In genomic region chr11:65539401-65540289, GRCh38 we compare ENCODE assay signal across 6 cellular contexts. TPM values are rescaled to one million over a fixed set of nuclear protein-coding genes. Genes with fewer than 3 reads are reported as not detected.
DNase-seq lines count a peak whose midpoint lies in the region; ATAC-seq and TF ChIP-seq lines count a peak whose summit lies in the region.

No MANE protein-coding gene starts in this region.

- DNase-seq in AG04449 (ENCODE audit: low read depth, low spot score) (no peak), heart right ventricle (no peak), tibial nerve (ENCODE audit: low spot score in 2 of 2) (no peak), posterior vena cava (ENCODE audit: low spot score) (no peak)

- H3K9me3 ChIP-seq in OCI-LY1 (ENCODE audit: low read length) (no peaks in the 10 kb centered on the region), heart right ventricle (no peaks in the 10 kb centered on the region), tibial nerve (no peaks in the 10 kb centered on the region)

- TF ChIP-seq CTCF in AG04449 (IDR thresholded peaks at IDR 0.05; ENCODE audit: insufficient read depth, low read length, missing control alignments) (no peak), OCI-LY1 (IDR thresholded peaks at IDR 0.05; ENCODE audit: low read length) (no peak), heart right ventricle (IDR thresholded peaks at IDR 0.05) (peak in 1 of 9 donors; percentile 57), tibial nerve (IDR thresholded peaks at IDR 0.05) (peak in 2 of 5 experiments; percentile 54 to 71)

- H3K4me3 ChIP-seq in AG04449 (ENCODE audit: low read depth, low read length), result peak overlapping the region; percentile 46
- H3K4me3 ChIP-seq in OCI-LY1 (ENCODE audit: low read depth, low read length, poor library complexity, severe bottlenecking), result peak overlapping the region; percentile 66
- H3K4me3 ChIP-seq in heart right ventricle, result peak overlapping the region; percentile 3 to 71 (median 55)
- H3K4me3 ChIP-seq in tibial nerve, result peak overlapping the region; percentile 35 to 62 (median 56)

- intact Hi-C loops in heart right ventricle (cut with DNase I), result loop anchor here in 9 of 10 donors (1.0 to 10.0 kb wide), 14 partner anchors 19 to 75 kb away; partner anchors contain the start of genes FAM89B (in 3 of the 9), ZNRD2 (in 3 of the 9), LTBP3 (in 2 of the 9) and MAP3K11 (in 2 of the 9)
- intact Hi-C loops in posterior vena cava (cut with DNase I), result loop anchor here in 1 of 2 donors (5.0 kb wide), 1 partner anchor 48 kb away; no protein-coding TSS in a partner anchor

- H2AFZ ChIP-seq in OCI-LY1 (ENCODE audit: low read length), result no peak overlapping the region

- H3K9me2 ChIP-seq in OCI-LY1 (ENCODE audit: low read depth, low read length), result no peaks in the 10 kb centered on the region

- peak overlapping the region; percentile 69 for H3K4me2 ChIP-seq in OCI-LY1 (ENCODE audit: low read length)

- H3K27ac ChIP-seq in OCI-LY1 (ENCODE audit: low read depth, low read length, poor library complexity, severe bottlenecking) (peak overlapping the region; percentile 39), heart right ventricle (peak overlapping the region; percentile 74 to 94 (median 87)), tibial nerve (peak overlapping the region; percentile 75 to 93 (median 88))

- peaks cover 9% of the 10 kb centered on the region; the same call in 1 of the 2 replicates for H3K36me3 ChIP-seq in OCI-LY1 (ENCODE audit: insufficient read depth, low read length)
- peaks cover 0 to 72% (median 17%) of the 10 kb centered on the region in 9 donors for H3K36me3 ChIP-seq in heart right ventricle
- H3K36me3 ChIP-seq in tibial nerve, result peaks cover 0 to 73% (median 7%) of the 10 kb centered on the region in 3 donors

- no peak for TF ChIP-seq POLR2A in tibial nerve (IDR thresholded peaks at IDR 0.05)

- no peaks in the 10 kb centered on the region for H3K27me3 ChIP-seq in OCI-LY1 (ENCODE audit: insufficient read depth, low read length)
- H3K27me3 ChIP-seq in heart right ventricle, result no peaks in the 10 kb centered on the region
- H3K27me3 ChIP-seq in tibial nerve, result no peaks in the 10 kb centered on the region

- H3K9ac ChIP-seq in OCI-LY1 (ENCODE audit: low read length), result peak overlapping the region; percentile 52

- no peaks in the 10 kb centered on the region for H3F3A ChIP-seq in OCI-LY1 (ENCODE audit: insufficient read depth, low read length)

- ATAC-seq in GM21529 (IDR thresholded peaks at IDR 0.05; ENCODE audit: unreplicated experiment) (peak; percentile 49), heart right ventricle (peak in 2 of 8 donors; percentile 0 to 6)

- CTCF ChIA-PET in AG04449 (lab: Yijun Ruan, JAX), result interaction anchor here (0.8 to 10.0 kb wide), 18 partner anchors 9 to 184 kb away, joined by 3 to 207 read pairs (median 13); partner anchors contain the start of genes EHBP1L1, FAM89B, KAT5 and KCNK7

- WGBS in heart right ventricle, 2 donors, result 42 to 45% methylated on average over 87 to 90 of the region's 90 CpGs
- WGBS in tibial nerve, 2 donors, result 37 to 52% methylated on average over 41 to 49 of the region's 90 CpGs

- TF ChIP-seq EP300 in tibial nerve (IDR thresholded peaks at IDR 0.05), result no peak

- peaks cover 14% of the 10 kb centered on the region for H3K4me1 ChIP-seq in OCI-LY1 (ENCODE audit: insufficient read depth, low read length, severe bottlenecking)
- H3K4me1 ChIP-seq in heart right ventricle, result peaks cover 11 to 28% (median 21%) of the 10 kb centered on the region in 9 donors
- peaks cover 0 to 52% (median 23%) of the 10 kb centered on the region in 4 donors for H3K4me1 ChIP-seq in tibial nerve

- H4K20me1 ChIP-seq in OCI-LY1 (ENCODE audit: insufficient read depth, low read length), result no peaks in the 10 kb centered on the region

- POLR2A ChIA-PET in AG04449 (lab: Yijun Ruan, JAX), result interaction anchor here (0.6 to 3.4 kb wide), 10 partner anchors 9 to 532 kb away, joined by 3 to 28 read pairs (median 5); partner anchors contain the start of genes EHBP1L1, FAM89B, KCNK7 and PCNX3

- H3K79me2 ChIP-seq in OCI-LY1 (ENCODE audit: insufficient read depth, low read length), result no peaks in the 10 kb centered on the region

RNA-seq across cellular contexts. Expression of gene SCYL1, which starts 14.8 kb away (rescaled TPM):
- total RNA-seq in heart right ventricle (10 to 100 TPM; 47.4 to 66.9 (median 55.6) TPM), tibial nerve (100 to 1,000 TPM; 109 to 128 (median 112) TPM), posterior vena cava (10 to 100 TPM; 66.3 to 74.3 TPM)
- polyA plus RNA-seq in heart right ventricle, result 100 to 1,000 TPM in 1 of 2 donors, 10 to 100 TPM in 1; 90.0 to 130 TPM

RNA-seq across cellular contexts. Expression of gene LTBP3, which starts 18.5 kb away (rescaled TPM):
- total RNA-seq in heart right ventricle (10 to 100 TPM; 54.4 to 92.5 (median 72.8) TPM), tibial nerve (100 to 1,000 TPM; 236 to 476 (median 386) TPM), posterior vena cava (100 to 1,000 TPM; 127 to 196 TPM)
- 10 to 100 TPM; 42.7 to 79.7 TPM for polyA plus RNA-seq in heart right ventricle

RNA-seq across cellular contexts. Expression of gene ZNRD2, which starts 30.6 kb away (rescaled TPM):
- total RNA-seq in heart right ventricle (10 to 100 TPM; 23.7 to 44.0 (median 26.3) TPM), tibial nerve (10 to 100 TPM; 49.6 to 70.8 (median 56.5) TPM), posterior vena cava (10 to 100 TPM; 29.2 to 29.5 TPM)
- 10 to 100 TPM; 55.6 to 92.0 TPM for polyA plus RNA-seq in heart right ventricle

RNA-seq across cellular contexts. Expression of gene FAM89B, which starts 32.7 kb away (rescaled TPM):
- 10 to 100 TPM; 21.2 to 54.9 (median 29.2) TPM for total RNA-seq in heart right ventricle
- 10 to 100 TPM; 42.0 to 55.7 TPM for polyA plus RNA-seq in heart right ventricle
- 10 to 100 TPM; 40.8 to 55.3 (median 44.6) TPM for total RNA-seq in tibial nerve
- total RNA-seq in posterior vena cava, result 10 to 100 TPM; 43.3 to 53.0 TPM

RNA-seq across cellular contexts. Expression of gene EHBP1L1, which starts 36.2 kb away (rescaled TPM):
- total RNA-seq in heart right ventricle (100 to 1,000 TPM in 1 of 10 donors, 10 to 100 TPM in 9; 42.9 to 113 (median 53.9) TPM), tibial nerve (100 to 1,000 TPM in 3 of 4 donors, 10 to 100 TPM in 1; 87.3 to 186 (median 110) TPM), posterior vena cava (100 to 1,000 TPM; 190 to 223 TPM)
- 10 to 100 TPM; 30.8 to 62.6 TPM for polyA plus RNA-seq in heart right ventricle
